13 cellular contexts compared by ENCODE assay signal in genomic region chr2:63124209-63124608, GRCh38.
DNase-seq lines count a peak whose midpoint lies in the region; ATAC-seq, FAIRE-seq and TF ChIP-seq lines count a peak whose summit lies in the region.
"Had no signal": no experiment of that assay in that cellular context is flagged by ENCODE, and none has a peak within 500 bp of the region (broad histone marks: within the 10 kb centered on the region; RNA-seq: fewer than 3 reads in every experiment).

No MANE protein-coding gene starts in this region.

- H3K4me3 Mint-ChIP-seq in chondrocyte (ENCODE audit: unreplicated experiment) = no peak overlapping the region

- H3K4me1 ChIP-seq in K562 (replicated peaks in 1 of 2; ENCODE audit: control insufficient read depth in 2 of 2, insufficient read depth in 2 of 2, low read length in 2 of 2) = no peaks in the 10 kb centered on the region
- H3K4me1 ChIP-seq: BE2C had no signal

- no peak for TF ChIP-seq RAD21 in K562 (CRISPR knock-in tag; conservative IDR thresholded peaks at IDR 0.05 in 1 of 2, IDR thresholded peaks at IDR 0.05 in 1 of 2)

- ATAC-seq in GM21423 (IDR thresholded peaks at IDR 0.05; ENCODE audit: unreplicated experiment) (peak; percentile 66), HG03378 (IDR thresholded peaks at IDR 0.05; ENCODE audit: unreplicated experiment) (peak; percentile 71), K562 (no peak)

- intact Hi-C loops in K562 (cut with micrococcal nuclease) = no loop called here

- no peak for TF ChIP-seq EP300 in K562 (IDR thresholded peaks at IDR 0.05; ENCODE audit: low read length)

- WGBS in K562 (ENCODE audit: insufficient coverage, low coverage, missing lambda C conversion rate) = 4% methylated on average over 2 of the region's 2 CpGs

- FAIRE-seq in K562 (lab: Jason Lieb, UNC) = peak; percentile 37

- no peak overlapping the region for H3K4me2 ChIP-seq in K562 (ENCODE audit: insufficient read depth, low read length)

- H3K27me3 Mint-ChIP-seq in chondrocyte (ENCODE audit: low read depth) = no peaks in the 10 kb centered on the region

- no TSS peak for BruUV-seq in K562 (replicated peaks; lab: Mats Ljungman, UMichigan)

- peak overlapping the region; percentile 35; the same call in 1 of the 2 replicates for H2AFZ ChIP-seq in K562 (ENCODE audit: low read depth, low read length)

- H3K4me1 Mint-ChIP-seq in chondrocyte (ENCODE audit: low read depth) = no peaks in the 10 kb centered on the region

- no peaks in the 10 kb centered on the region for H3K79me2 ChIP-seq in K562 (ENCODE audit: control insufficient read depth, insufficient read depth, low read length)

- peaks cover 2% of the 10 kb centered on the region for H3K9me3 Mint-ChIP-seq in chondrocyte (ENCODE audit: low read depth)

- H3K4me3 ChIP-seq in K562 = no peak overlapping the region

- no peaks in the 10 kb centered on the region for H3K36me3 Mint-ChIP-seq in chondrocyte (ENCODE audit: low read depth)

- POLR2A ChIA-PET in K562 (lab: Yijun Ruan, JAX) = no interaction called here

- no peak overlapping the region for H3K27ac Mint-ChIP-seq in chondrocyte (ENCODE audit: unreplicated experiment)

- no peak overlapping the region for H3K27ac ChIP-seq in K562 (ENCODE audit: extremely low read depth, low read depth, low read length)

- in situ Hi-C loops in GM13976 (cut with MboI; ENCODE audit: low sequenced_read_pairs, unreplicated experiment) (no loop called here), K562 (cut with MboI) (no loop called here)

- H3K9me1 ChIP-seq in K562 (ENCODE audit: control insufficient read depth, insufficient read depth, low read length) = no peaks in the 10 kb centered on the region

- H3K36me3 ChIP-seq in K562 (ENCODE audit: control insufficient read depth, insufficient read depth, low read length) = no peaks in the 10 kb centered on the region
- H3K36me3 ChIP-seq: BE2C had no signal

- H3K9ac ChIP-seq in K562 (ENCODE audit: insufficient read depth in 1 of 2, low read depth in 2 of 2, low read length in 2 of 2) = no peak overlapping the region

- H4K20me1 ChIP-seq in K562 (replicated peaks; ENCODE audit: control insufficient read depth, insufficient read depth, low read length) = no peaks in the 10 kb centered on the region

- peak; percentile 44 for DNase-seq in GM13976 (ENCODE audit: low spot score)
- DNase-seq in K562 (ENCODE audit: extremely low read depth in 1 of 4, low spot score in 3 of 4) = no peak
- DNase-seq in activated T-cell treated with anti-CD3 and anti-CD28 coated beads for 4 hours = no peak
- no peak for DNase-seq in NCI-H1436 treated with DMSO at 0.1 percent for 48 hours (lab: John Stamatoyannopoulos, UW)
- DNase-seq in occipital lobe (lab: John Stamatoyannopoulos, UW) = no peak
- no peak for DNase-seq in chondrocyte (ENCODE audit: low spot score)
- DNase-seq: activated CD8-positive, alpha-beta memory T cell treated with anti-CD3 and anti-CD28 coated beads, Interleukin-2, amount 50 U/mL, for 48 hours; BE2C; Karpas-422; stimulated activated CD4-positive, alpha-beta T cell treated with anti-CD3 and anti-CD28 coated beads, Interleukin-12 subunit alpha, Interleukin-12 subunit beta, amount 100 ng/mL, for 4 hours; stimulated activated naive CD4-positive, alpha-beta T cell had no signal

- no peak for TF ChIP-seq POLR2A in K562 (conservative IDR thresholded peaks at IDR 0.05)

- TF ChIP-seq CTCF in GM13976 (IDR thresholded peaks at IDR 0.05; ENCODE audit: borderline replicate concordance, control extremely low read depth, extremely low read depth, insufficient read depth, missing control alignments) (no peak), K562 (IDR thresholded peaks at IDR 0.05 in 2 of 3, conservative IDR thresholded peaks at IDR 0.05 in 1 of 3; ENCODE audit: insufficient read depth in 2 of 3, low read depth in 1 of 3, low read length in 3 of 3) (no peak), chondrocyte (IDR thresholded peaks at IDR 0.05) (no peak)

- CTCF ChIA-PET in K562 (lab: Yijun Ruan, JAX; ENCODE audit: low intra/inter-chr PET ratio) = no interaction called here

- no peaks in the 10 kb centered on the region for H3K9me3 ChIP-seq in K562 (replicated peaks; ENCODE audit: control insufficient read depth, insufficient read depth, low read depth, low read length)
- H3K9me3 ChIP-seq: BE2C had no signal

- no peaks in the 10 kb centered on the region for H3K27me3 ChIP-seq in K562 (ENCODE audit: control insufficient read depth in 2 of 2, insufficient read depth in 2 of 2, low read length in 2 of 2)
- H3K27me3 ChIP-seq: BE2C had no signal

TF ChIP-seq in K562, 482 proteins besides CTCF, POLR2A, EP300 and RAD21 (continues in another document):
- TF ChIP-seq MED1 (CRISPR knock-in tag; IDR thresholded peaks at IDR 0.05; ENCODE audit: borderline replicate concordance) (no peak), ZNF830 (CRISPR knock-in tag; IDR thresholded peaks at IDR 0.05) (no peak), TBL1XR1 (IDR thresholded peaks at IDR 0.05; ENCODE audit: low read length in 2 of 2) (no peak), NR4A1 (CRISPR knock-in tag; IDR thresholded peaks at IDR 0.05) (no peak), NR4A1 (tag; IDR thresholded peaks at IDR 0.05) (no peak), RUNX1 (IDR thresholded peaks at IDR 0.05; ENCODE audit: low read depth) (no peak), FUS (optimal IDR thresholded peaks at IDR 0.05; ENCODE audit: low read depth, low read length) (no peak), NFIX (CRISPR knock-in tag; IDR thresholded peaks at IDR 0.05; ENCODE audit: low read depth) (no peak), EWSR1 (IDR thresholded peaks at IDR 0.05; ENCODE audit: borderline replicate concordance, low read depth, partially characterized antibody) (no peak), MGA (IDR thresholded peaks at IDR 0.05) (no peak)
